19 cellular contexts compared by ENCODE assay signal in the genomic region with DNA sequence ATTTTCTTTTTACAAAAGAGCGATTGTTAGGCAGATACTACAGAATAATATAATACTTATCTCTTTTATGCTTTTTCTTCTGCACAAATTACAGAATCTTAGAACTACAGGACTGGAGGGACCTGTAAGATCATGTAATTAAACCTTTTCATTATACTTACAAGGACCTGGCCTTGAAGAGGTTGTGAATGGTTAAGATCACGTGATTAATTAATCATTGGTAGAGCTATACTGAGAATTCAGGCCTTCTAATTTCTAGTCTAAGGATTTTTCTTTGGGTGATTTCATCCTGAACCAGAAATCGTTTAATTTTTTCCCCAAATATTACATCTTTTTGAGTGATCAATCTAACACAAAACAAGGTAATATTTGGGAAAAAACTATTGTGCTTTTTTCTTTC.
DNase-seq lines count a peak whose midpoint lies in the region; ATAC-seq and TF ChIP-seq lines count a peak whose summit lies in the region.
"Had no signal": no experiment of that assay in that cellular context is flagged by ENCODE, and none has a peak within 500 bp of the region (broad histone marks: within the 10 kb centered on the region; RNA-seq: fewer than 3 reads in every experiment).

No MANE protein-coding gene starts in this region.

- no peaks in the 10 kb centered on the region for H3K27me3 ChIP-seq in ACC112 (ENCODE audit: insufficient read depth, low read length)
- H3K27me3 ChIP-seq in IMR-90 (ENCODE audit: control insufficient read depth, insufficient read depth, low read length), result no peaks in the 10 kb centered on the region
- no peaks in the 10 kb centered on the region for H3K27me3 ChIP-seq in hepatocyte
- H3K27me3 ChIP-seq: BE2C had no signal

- H3K4me2 ChIP-seq in IMR-90 (ENCODE audit: low read depth, low read length) (no peak overlapping the region), hepatocyte (no peak overlapping the region)

- in situ Hi-C loops in IMR-90 (cut with MboI; ENCODE audit: low sequenced_read_pairs), result no loop called here

- H3K27ac ChIP-seq in ACC112 (ENCODE audit: low read depth, low read length), result no peak overlapping the region
- no peak overlapping the region for H3K27ac ChIP-seq in IMR-90 (ENCODE audit: insufficient read depth, low read length)
- no peak overlapping the region for H3K27ac ChIP-seq in hepatocyte

- H3K79me2 ChIP-seq in ACC112 (ENCODE audit: control insufficient read depth, insufficient read depth, low read length, unreplicated experiment) (no peaks in the 10 kb centered on the region), hepatocyte (no peaks in the 10 kb centered on the region)

- H3K36me3 Mint-ChIP-seq in activated T-helper 1 cell treated with anti-CD3 and anti-CD28 coated beads, Interleukin-12 subunit alpha, Interleukin-12 subunit beta, Interleukin-2, Interleukin-4 antibody, amounts not matched to agents 30 ng/mL and 10 ng/mL and 1 ng/mL, durations not matched to agents 14 hours and 24 hours and 36 hours (ENCODE audit: low read depth), result no peaks in the 10 kb centered on the region
- H3K36me3 Mint-ChIP-seq: CD4-positive, CD25-positive, alpha-beta regulatory T cell; CD8-positive, alpha-beta memory T cell; IgD-negative memory B cell had no signal

- H3K14ac ChIP-seq in IMR-90 (replicated peaks; ENCODE audit: low read depth, low read length), result no peak overlapping the region

- H4K91ac ChIP-seq in IMR-90 (ENCODE audit: insufficient read depth, low read depth, low read length), result no peak overlapping the region

- no peak overlapping the region for H2BK15ac ChIP-seq in IMR-90 (ENCODE audit: low read depth, low read length)

- no peak overlapping the region for H4K8ac ChIP-seq in IMR-90 (ENCODE audit: low read depth in 2 of 2, low read length in 2 of 2)

- no peaks in the 10 kb centered on the region for H3K9me1 ChIP-seq in IMR-90 (ENCODE audit: insufficient read depth, low read length)

- no peak overlapping the region for H2BK20ac ChIP-seq in IMR-90 (ENCODE audit: low read depth, low read length)

- no peaks in the 10 kb centered on the region for H3K4me1 Mint-ChIP-seq in activated T-helper 1 cell treated with anti-CD3 and anti-CD28 coated beads, Interleukin-12 subunit alpha, Interleukin-12 subunit beta, Interleukin-2, Interleukin-4 antibody, amounts not matched to agents 30 ng/mL and 10 ng/mL and 1 ng/mL, durations not matched to agents 14 hours and 24 hours and 36 hours (ENCODE audit: low read depth)
- H3K4me1 Mint-ChIP-seq: CD8-positive, alpha-beta memory T cell had no signal

- no peak overlapping the region for H3K4me3 Mint-ChIP-seq in activated T-helper 1 cell treated with anti-CD3 and anti-CD28 coated beads, Interleukin-12 subunit alpha, Interleukin-12 subunit beta, Interleukin-2, Interleukin-4 antibody, amounts not matched to agents 30 ng/mL and 10 ng/mL and 1 ng/mL, durations not matched to agents 14 hours and 24 hours and 36 hours
- H3K4me3 Mint-ChIP-seq: CD4-positive, CD25-positive, alpha-beta regulatory T cell; CD8-positive, alpha-beta memory T cell; IgD-negative memory B cell had no signal

- intact Hi-C loops in IMR-90 (cut with micrococcal nuclease), result no loop called here
- intact Hi-C loops in activated T-helper 1 cell treated with anti-CD3 and anti-CD28 coated beads, Interleukin-12 subunit alpha, Interleukin-12 subunit beta, Interleukin-2, Interleukin-4 antibody, amounts not matched to agents 30 ng/mL and 10 ng/mL and 1 ng/mL, durations not matched to agents 14 hours and 24 hours and 36 hours (cut with micrococcal nuclease), result no loop called here

- no peak overlapping the region for H3K9ac ChIP-seq in IMR-90 (ENCODE audit: low read depth, low read length)

- no peaks in the 10 kb centered on the region for H3K79me1 ChIP-seq in IMR-90 (ENCODE audit: low read depth in 1 of 2, low read length in 2 of 2)

- H2AK9ac ChIP-seq in IMR-90 (replicated peaks; ENCODE audit: low read depth, low read length, poor library complexity), result no peak overlapping the region

- no peak overlapping the region for H3K27ac Mint-ChIP-seq in activated T-helper 1 cell treated with anti-CD3 and anti-CD28 coated beads, Interleukin-12 subunit alpha, Interleukin-12 subunit beta, Interleukin-2, Interleukin-4 antibody, amounts not matched to agents 30 ng/mL and 10 ng/mL and 1 ng/mL, durations not matched to agents 14 hours and 24 hours and 36 hours
- H3K27ac Mint-ChIP-seq: CD4-positive, CD25-positive, alpha-beta regulatory T cell; CD8-positive, alpha-beta memory T cell; IgD-negative memory B cell had no signal

- H2BK120ac ChIP-seq in IMR-90 (ENCODE audit: low read depth, low read length), result no peak overlapping the region

- WGBS in IMR-90 (ENCODE audit: extremely low coverage in 2 of 2, insufficient read length in 1 of 2), 2 experiments, result no CpG with 5 or more reads among the region's 3 CpGs
- 84% methylated on average over 3 of the region's 3 CpGs for WGBS in hepatocyte (ENCODE audit: low lambda C conversion rate, missing lambda C conversion rate)

- no peak for TF ChIP-seq POLR2A in IMR-90 (IDR thresholded peaks at IDR 0.05; ENCODE audit: low read depth, low read length)

- H3K27me3 Mint-ChIP-seq in activated T-helper 1 cell treated with anti-CD3 and anti-CD28 coated beads, Interleukin-12 subunit alpha, Interleukin-12 subunit beta, Interleukin-2, Interleukin-4 antibody, amounts not matched to agents 30 ng/mL and 10 ng/mL and 1 ng/mL, durations not matched to agents 14 hours and 24 hours and 36 hours (ENCODE audit: insufficient read depth), result peaks cover 5% of the 10 kb centered on the region
- H3K27me3 Mint-ChIP-seq: IgD-negative memory B cell had no signal

- no peaks in the 10 kb centered on the region for H3K9me2 ChIP-seq in hepatocyte (replicated peaks; ENCODE audit: insufficient read depth)

- DNase-seq in IMR-90 (no peak), hepatocyte (ENCODE audit: low spot score) (no peak), renal cortical epithelial cell (ENCODE audit: low read depth) (peak; percentile 52)
- DNase-seq in activated T-helper 1 cell treated with anti-CD3 and anti-CD28 coated beads, Interleukin-12 subunit alpha, Interleukin-12 subunit beta, Interleukin-2, Interleukin-4 antibody, amounts not matched to agents 30 ng/mL and 10 ng/mL and 1 ng/mL, durations not matched to agents 14 hours and 24 hours and 36 hours (ENCODE audit: low spot score), result no peak
- DNase-seq: BE2C; C1 segment of cervical spinal cord; CD4-positive, CD25-positive, alpha-beta regulatory T cell; CD8-positive, alpha-beta memory T cell; COR-L47; DMS 273 treated with DMSO at 0.1 percent for 48 hours; DMS53; DND-41; EL; KG1 had no signal

- H3K4me1 ChIP-seq in ACC112 (ENCODE audit: control insufficient read depth, insufficient read depth, low read length, unreplicated experiment) (peaks cover 8% of the 10 kb centered on the region), IMR-90 (ENCODE audit: control insufficient read depth, insufficient read depth, low read length) (peaks cover 6% of the 10 kb centered on the region), hepatocyte (ENCODE audit: insufficient read depth) (no peaks in the 10 kb centered on the region)

- TF ChIP-seq CTCF in IMR-90 (conservative IDR thresholded peaks at IDR 0.05; ENCODE audit: low read depth, low read length) (no peak), hepatocyte (IDR thresholded peaks at IDR 0.05; ENCODE audit: poor library complexity) (no peak)

- ATAC-seq in IMR-90 (ENCODE audit: low read depth) (no peak), HG02973 (IDR thresholded peaks at IDR 0.05; ENCODE audit: unreplicated experiment) (no peak), HG02885 (IDR thresholded peaks at IDR 0.05; ENCODE audit: poor library complexity, unreplicated experiment) (no peak)

- POLR2A ChIA-PET in IMR-90 (lab: Charles Lee; ENCODE audit: unreplicated experiment), result no interaction called here

- no peak for TF ChIP-seq RAD21 in IMR-90 (IDR thresholded peaks at IDR 0.05; ENCODE audit: low read length)

- peak overlapping the region; percentile 32; the same call in 1 of the 2 replicates for H4K5ac ChIP-seq in IMR-90 (ENCODE audit: low read depth, low read length)

- no peak overlapping the region for H3K56ac ChIP-seq in IMR-90 (ENCODE audit: extremely low read depth, insufficient read depth, low read length)

- H3K4me3 ChIP-seq in ACC112 (ENCODE audit: low read depth, low read length) (0 out of 2 replicates have a peak overlapping the region, but pooled peaks have one; percentile 14), IMR-90 (ENCODE audit: insufficient read depth, low read depth, low read length) (no peak overlapping the region), hepatocyte (no peak overlapping the region)
- H3K4me3 ChIP-seq: HAP-1 had no signal

- no peaks in the 10 kb centered on the region for H3K9me3 Mint-ChIP-seq in activated T-helper 1 cell treated with anti-CD3 and anti-CD28 coated beads, Interleukin-12 subunit alpha, Interleukin-12 subunit beta, Interleukin-2, Interleukin-4 antibody, amounts not matched to agents 30 ng/mL and 10 ng/mL and 1 ng/mL, durations not matched to agents 14 hours and 24 hours and 36 hours
- H3K9me3 Mint-ChIP-seq: CD8-positive, alpha-beta memory T cell had no signal

- no peak overlapping the region for H3K4ac ChIP-seq in IMR-90 (ENCODE audit: low read depth, low read length)

- H4K20me1 ChIP-seq in IMR-90 (ENCODE audit: insufficient read depth, low read length), result no peaks in the 10 kb centered on the region
- no peaks in the 10 kb centered on the region for H4K20me1 ChIP-seq in hepatocyte (ENCODE audit: insufficient read depth, poor library complexity, severe bottlenecking)

- H2AK5ac ChIP-seq in IMR-90 (ENCODE audit: low read depth, low read length), result no peak overlapping the region

- H3K23ac ChIP-seq in IMR-90 (ENCODE audit: low read depth, low read length), result no peak overlapping the region

- H3K36me3 ChIP-seq in ACC112 (ENCODE audit: insufficient read depth, low read length), result no peaks in the 10 kb centered on the region
- no peaks in the 10 kb centered on the region for H3K36me3 ChIP-seq in IMR-90 (ENCODE audit: control insufficient read depth, insufficient read depth, low read length)
- H3K36me3 ChIP-seq in hepatocyte (replicated peaks; ENCODE audit: insufficient read depth, low read depth), result no peaks in the 10 kb centered on the region
- H3K36me3 ChIP-seq: HAP-1 had no signal

- H2BK5ac ChIP-seq in IMR-90 (ENCODE audit: low read depth, low read length, poor library complexity, severe bottlenecking), result peak overlapping the region; percentile 24

- dilution Hi-C loops in IMR-90 (cut with HindIII; ENCODE audit: low sequenced_read_pairs, unreplicated experiment), result no loop called here

- H3K9me3 ChIP-seq in IMR-90 (ENCODE audit: control insufficient read depth, insufficient read depth, low read length) (no peaks in the 10 kb centered on the region), hepatocyte (ENCODE audit: low read depth) (no peaks in the 10 kb centered on the region)
- H3K9me3 ChIP-seq: BE2C, HAP-1 had no signal

- H3K18ac ChIP-seq in IMR-90 (ENCODE audit: low read depth, low read length), result peak overlapping the region; percentile 13; the same call in 1 of the 2 replicates

- BruUV-seq in IMR-90 (replicated peaks; lab: Mats Ljungman, UMichigan), result no TSS peak

- CTCF ChIA-PET in IMR-90 (lab: Yijun Ruan, JAX), result no interaction called here

- H2AFZ ChIP-seq in ACC112 (ENCODE audit: low read length, unreplicated experiment) (peak overlapping the region; percentile 90), IMR-90 (replicated peaks; ENCODE audit: low read length, poor library complexity) (no peak overlapping the region), hepatocyte (peak overlapping the region; percentile 18)
